8 cellular contexts compared by ENCODE assay signal in genomic region chr5:138033275-138033808, GRCh38. TPM values are rescaled to one million over a fixed set of nuclear protein-coding genes. Genes with fewer than 3 reads are reported as not detected.
DNase-seq lines count a peak whose midpoint lies in the region; ATAC-seq and TF ChIP-seq lines count a peak whose summit lies in the region.

No MANE protein-coding gene starts in this region.

- peaks cover 12 to 40% of the 10 kb centered on the region in 2 donors for H3K4me1 ChIP-seq in muscle layer of duodenum (ENCODE audit: control insufficient read depth in 1 of 2, insufficient read depth in 2 of 2, low read length in 2 of 2)

- H3K9me3 ChIP-seq in AG04450 (ENCODE audit: control insufficient read depth, insufficient read depth, low read length) (peaks cover 7% of the 10 kb centered on the region; the same call in 1 of the 2 replicates), muscle layer of duodenum (ENCODE audit: control insufficient read depth in 1 of 2, low read length in 2 of 2) (no peaks in the 10 kb centered on the region)

- peaks cover 0 to 10% of the 10 kb centered on the region in 2 donors for H3K36me3 ChIP-seq in muscle layer of duodenum (ENCODE audit: control insufficient read depth in 1 of 2, insufficient read depth in 2 of 2, low read length in 2 of 2)

- peaks cover 31% of the 10 kb centered on the region for H3K36me3 Mint-ChIP-seq in effector memory CD8-positive, alpha-beta T cell (ENCODE audit: insufficient read depth)

- H3K4me1 Mint-ChIP-seq in effector memory CD8-positive, alpha-beta T cell (ENCODE audit: low read depth in 2 of 2), result peaks cover 34 to 37% of the 10 kb centered on the region in 2 donors

- POLR2A ChIA-PET in AG04450 (lab: Yijun Ruan, JAX), result interaction anchor here (0.7 to 1.1 kb wide), 3 partner anchors 33 to 78 kb away, joined by 3 to 6 read pairs (median 5); no protein-coding TSS in a partner anchor

- CTCF ChIA-PET in AG04450 (lab: Charles Lee), result interaction anchor here (0.7 to 8.5 kb wide), 7 partner anchors 10 to 255 kb away, joined by 4 to 260 read pairs (median 22); no protein-coding TSS in a partner anchor

- no peaks in the 10 kb centered on the region for H3K27me3 Mint-ChIP-seq in effector memory CD8-positive, alpha-beta T cell

- H3K27ac Mint-ChIP-seq in effector memory CD8-positive, alpha-beta T cell, result peak overlapping the region; percentile 97 to 99

- H3K4me3 ChIP-seq in AG04450 (ENCODE audit: low read depth, low read length) (peak overlapping the region; percentile 96), muscle layer of duodenum (ENCODE audit: low read depth in 1 of 2, low read length in 2 of 2) (peak overlapping the region; percentile 79 to 95)

- H3K27me3 ChIP-seq in AG04450 (ENCODE audit: control insufficient read depth, insufficient read depth, low read length), result no peaks in the 10 kb centered on the region
- H3K27me3 ChIP-seq in muscle layer of duodenum (ENCODE audit: low read depth, low read length), result no peaks in the 10 kb centered on the region

- ATAC-seq in GM18517 (IDR thresholded peaks at IDR 0.05; ENCODE audit: unreplicated experiment) (peak; percentile 10), HG03095 (IDR thresholded peaks at IDR 0.05; ENCODE audit: unreplicated experiment) (peak; percentile 10)
- ATAC-seq in effector memory CD8-positive, alpha-beta T cell (replicated peaks), result peak; percentile 32

- H3K27ac ChIP-seq in AG04450 (ENCODE audit: low read depth, low read length), result peak overlapping the region; percentile 98
- H3K27ac ChIP-seq in muscle layer of duodenum (ENCODE audit: low read length), result peak overlapping the region; percentile 96

- TF ChIP-seq CTCF in AG04450 (IDR thresholded peaks at IDR 0.05; ENCODE audit: low read depth, low read length), result no peak

- H3K4me3 Mint-ChIP-seq in effector memory CD8-positive, alpha-beta T cell, result peak overlapping the region; percentile 95 to 99

- DNase-seq in AG04450 (ENCODE audit: low read depth, low spot score) (no peak), OCI-M1 (lab: John Stamatoyannopoulos, UW) (peak; percentile 81), NCI-H446 (lab: John Stamatoyannopoulos, UW) (no peak)
- DNase-seq in effector memory CD8-positive, alpha-beta T cell, result no peak
- no peak for DNase-seq in activated effector memory CD4-positive, alpha-beta T cell treated with anti-CD3 and anti-CD28 coated beads, Interleukin-2, amount 50 U/mL, for 16 hours

- no peaks in the 10 kb centered on the region for H3K9me3 Mint-ChIP-seq in effector memory CD8-positive, alpha-beta T cell

RNA-seq across cellular contexts. Expression of gene FAM13B, which starts 0.5 kb away (rescaled TPM):
- polyA plus RNA-seq in AG04450 (2011; rRNA removed), result 19.0 and 25.0 TPM in 2 replicates
- 11.2 and 24.5 TPM in 2 replicates for polyA minus RNA-seq in AG04450 (2011; rRNA and poly(A)+ RNA removed)

RNA-seq across cellular contexts. Expression of gene WNT8A, which starts 50.5 kb away (rescaled TPM):
- polyA plus RNA-seq in AG04450 (2011; rRNA removed), result not detected in 2 replicates
- not detected in 2 replicates for polyA minus RNA-seq in AG04450 (2011; rRNA and poly(A)+ RNA removed)
